1 cellular context compared by ENCODE assay signal in genomic region chr18:62044490-62045000, GRCh38.
TF ChIP-seq lines count a peak whose summit lies in the region.

No MANE protein-coding gene starts in this region.

TF ChIP-seq in SK-N-SH treated with all-trans-retinoic acid at 6 μM for 48 hours, 23 proteins besides CTCF, POLR2A, EP300 and RAD21 (continued from another document):
- TF ChIP-seq CREB5 (CRISPR knock-in tag; IDR thresholded peaks at IDR 0.05; ENCODE audit: low read depth) (0 out of 2 replicates have a peak, but pooled peaks have one; percentile 34), TOX (CRISPR knock-in tag; IDR thresholded peaks at IDR 0.05; ENCODE audit: borderline replicate concordance) (no peak)
